ENCODE assay signal across 28 cellular contexts in genomic region chr3:140007946-140008692, GRCh38.
DNase-seq lines count a peak whose midpoint lies in the region; ATAC-seq and TF ChIP-seq lines count a peak whose summit lies in the region.
"Had no signal": no experiment of that assay in that cellular context is flagged by ENCODE, and none has a peak within 500 bp of the region (broad histone marks: within the 10 kb centered on the region; RNA-seq: fewer than 3 reads in every experiment).

No MANE protein-coding gene starts in this region.

- H3K4me1 ChIP-seq in BE2C: peaks cover 25% of the 10 kb centered on the region
- H3K4me1 ChIP-seq: spleen had no signal

- no peak for TF ChIP-seq CTCF in BE2C (IDR thresholded peaks at IDR 0.05; ENCODE audit: low read depth, low read length)

- H3K36me3 ChIP-seq in BE2C: no peaks in the 10 kb centered on the region
- H3K36me3 ChIP-seq: left ventricle myocardium inferior, MG63, spleen, stomach had no signal

- no peaks in the 10 kb centered on the region for H3K9me3 ChIP-seq in BE2C
- H3K9me3 ChIP-seq: body of pancreas, left ventricle myocardium inferior, MG63, spleen, stomach had no signal

- H3K27me3 ChIP-seq in BE2C: no peaks in the 10 kb centered on the region
- H3K27me3 ChIP-seq: body of pancreas, MG63, stomach had no signal

- ATAC-seq in HG02970 (IDR thresholded peaks at IDR 0.05; ENCODE audit: low FRiP score, unreplicated experiment): no peak
- ATAC-seq: body of pancreas, esophagus mucosa, PC-3, right cardiac atrium had no signal

- no peak overlapping the region for H3K4me3 ChIP-seq in BE2C (ENCODE audit: low read depth, low read length)
- H3K4me3 ChIP-seq: body of pancreas, left ventricle myocardium inferior, MG63, spleen, stomach had no signal

- DNase-seq in BE2C (peak; percentile 45), DMS79 treated with DMSO at 0.1 percent for 48 hours (lab: John Stamatoyannopoulos, UW) (peak; percentile 63), NCI-H446 treated with DMSO at 0.1 percent for 48 hours (lab: John Stamatoyannopoulos, UW) (peak; percentile 96), islet precursor cell (peak; percentile 30), SKM-1 (lab: John Stamatoyannopoulos, UW; ENCODE audit: unreplicated experiment) (no peak), NCI-H2196 treated with DMSO at 0.1 percent for 48 hours (lab: John Stamatoyannopoulos, UW; ENCODE audit: unreplicated experiment) (no peak)
- DNase-seq: activated CD4-positive, alpha-beta memory T cell treated with anti-CD3 and anti-CD28 coated beads, Interleukin-2, amount 10 ng/mL, durations not matched to agents 7 days and 5 days; activated CD4-positive, alpha-beta T cell treated with anti-CD3 and anti-CD28 coated beads for 1 hour; activated CD8-positive, alpha-beta memory T cell treated with anti-CD3 and anti-CD28 coated beads, Interleukin-2, amount 50 U/mL, for 48 hours; activated naive CD4-positive, alpha-beta T cell treated with anti-CD3 and anti-CD28 coated beads, Interleukin-2, amount 50 U/mL, for 16 hours; body of pancreas; CD8-positive, alpha-beta memory T cell; DMS153; endodermal cell; foreskin fibroblast; HCEC 1CT; left ventricle myocardium inferior; mesendoderm; MG63; NCI-H187 treated with DMSO at 0.1 percent for 48 hours; NK-92 treated with Interleukin-12 subunit alpha and Interleukin-12 subunit beta, amount 100 ng/mL, for 24 hours; PC-3; right cardiac atrium; spleen; stimulated activated CD4-positive, alpha-beta T cell treated with anti-CD3 and anti-CD28 coated beads, Interleukin-2, amount 100 ng/mL, for 24 hours; stomach had no signal

Comparison
In these comparisons a context has a peak if more than half of its experiments do, and no peak if none do; other contexts are left out.
1. DNase-seq: peak in BE2C (single experiment), DMS79 treated with DMSO at 0.1 percent for 48 hours (single experiment), NCI-H446 treated with DMSO at 0.1 percent for 48 hours (single experiment) and islet precursor cell (single experiment); none in SKM-1 (single experiment) and NCI-H2196 treated with DMSO at 0.1 percent for 48 hours (single experiment).